ENCODE assay signal across 12 cellular contexts in the genomic region with DNA sequence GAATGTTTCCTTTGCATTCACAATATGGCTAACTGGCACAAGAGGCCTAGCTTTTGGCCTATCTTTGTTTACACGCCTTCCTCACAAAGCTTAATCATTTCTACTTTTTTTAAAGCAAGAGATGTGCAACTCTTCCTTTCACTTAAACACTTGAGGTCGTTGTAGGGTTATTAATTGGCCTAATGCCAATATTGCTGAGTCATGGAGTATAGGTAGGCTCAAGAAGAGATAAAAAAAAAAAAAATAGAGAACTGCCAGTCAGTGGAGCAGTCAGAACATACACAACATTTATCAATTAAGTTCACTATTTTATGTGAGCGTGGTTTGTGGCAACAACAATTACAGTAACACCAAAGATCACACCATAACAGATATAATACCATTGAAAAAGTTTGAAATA. TPM values are rescaled to one million over a fixed set of nuclear protein-coding genes. Genes with fewer than 3 reads are reported as not detected.
DNase-seq lines count a peak whose midpoint lies in the region; ATAC-seq and FAIRE-seq lines count a peak whose summit lies in the region.
"Had no signal": no experiment of that assay in that cellular context is flagged by ENCODE, and none has a peak within 500 bp of the region (broad histone marks: within the 10 kb centered on the region; RNA-seq: fewer than 3 reads in every experiment).

No MANE protein-coding gene starts in this region.

- no peak overlapping the region for H3K27ac ChIP-seq in small intestine (ENCODE audit: low read depth in 1 of 2, low read length in 1 of 2)
- H3K27ac ChIP-seq: SJCRH30 had no signal

- H3K36me3 ChIP-seq in small intestine (ENCODE audit: control insufficient read depth in 2 of 2, insufficient read depth in 2 of 2, low read length in 2 of 2), result peaks cover 0 to 2% of the 10 kb centered on the region in 2 donors

- H3K27me3 ChIP-seq in small intestine (ENCODE audit: control insufficient read depth in 2 of 2, insufficient read depth in 2 of 2, low read length in 2 of 2), result no peaks in the 10 kb centered on the region
- H3K27me3 ChIP-seq: SJCRH30 had no signal

- peaks cover 39% of the 10 kb centered on the region for H3K4me1 Mint-ChIP-seq in activated CD8-positive, alpha-beta memory T cell treated with anti-CD3 and anti-CD28 coated beads, Interleukin-2, amount 10 ng/mL, durations not matched to agents 7 days and 5 days
- H3K4me1 Mint-ChIP-seq in effector memory CD8-positive, alpha-beta T cell (ENCODE audit: low read depth in 2 of 2), result peaks cover 26 to 52% of the 10 kb centered on the region in 2 donors

- no peak for ATAC-seq in activated CD8-positive, alpha-beta memory T cell treated with anti-CD3 and anti-CD28 coated beads, Interleukin-2, amount 10 ng/mL, durations not matched to agents 7 days and 5 days
- peak; percentile 76 for ATAC-seq in effector memory CD8-positive, alpha-beta T cell (replicated peaks)
- no peak for ATAC-seq in HG03280 (IDR thresholded peaks at IDR 0.05; ENCODE audit: unreplicated experiment)

- H3K9me3 ChIP-seq in small intestine (ENCODE audit: control insufficient read depth, low read depth), result no peaks in the 10 kb centered on the region
- H3K9me3 ChIP-seq: SJCRH30 had no signal

- 13 to 44% (median 39%) methylated on average over 3 of the region's 3 CpGs for WGBS in small intestine, 3 donors

- H3K9me3 Mint-ChIP-seq in activated CD8-positive, alpha-beta memory T cell treated with anti-CD3 and anti-CD28 coated beads, Interleukin-2, amount 10 ng/mL, durations not matched to agents 7 days and 5 days (ENCODE audit: low read depth), result no peaks in the 10 kb centered on the region
- H3K9me3 Mint-ChIP-seq in effector memory CD8-positive, alpha-beta T cell, result no peaks in the 10 kb centered on the region

- H3K36me3 Mint-ChIP-seq in activated CD8-positive, alpha-beta memory T cell treated with anti-CD3 and anti-CD28 coated beads, Interleukin-2, amount 10 ng/mL, durations not matched to agents 7 days and 5 days, result peaks cover 38% of the 10 kb centered on the region
- H3K36me3 Mint-ChIP-seq in effector memory CD8-positive, alpha-beta T cell (ENCODE audit: insufficient read depth), result peaks cover 37% of the 10 kb centered on the region

- H3K27ac Mint-ChIP-seq in activated CD8-positive, alpha-beta memory T cell treated with anti-CD3 and anti-CD28 coated beads, Interleukin-2, amount 10 ng/mL, durations not matched to agents 7 days and 5 days, result peak overlapping the region; percentile 13
- peak overlapping the region; percentile 45 to 94 for H3K27ac Mint-ChIP-seq in effector memory CD8-positive, alpha-beta T cell

- DNase-seq in activated CD8-positive, alpha-beta memory T cell treated with anti-CD3 and anti-CD28 coated beads, Interleukin-2, amount 10 ng/mL, durations not matched to agents 7 days and 5 days, result no peak
- no peak for DNase-seq in activated CD8-positive, alpha-beta memory T cell treated with anti-CD3 and anti-CD28 coated beads for 24 hours
- DNase-seq in RCC 7860 (ENCODE audit: low spot score) (peak; percentile 42), small intestine (peak; percentile 90), Kasumi-1 (lab: John Stamatoyannopoulos, UW) (no peak), islet precursor cell (no peak)
- DNase-seq in effector memory CD8-positive, alpha-beta T cell, result no peak
- DNase-seq: NCI-H1436 treated with DMSO at 0.1 percent for 48 hours, occipital lobe had no signal

- no peak overlapping the region for H3K4me3 ChIP-seq in small intestine (ENCODE audit: low read depth in 1 of 2, low read length in 2 of 2)
- H3K4me3 ChIP-seq: SJCRH30 had no signal

- H3K4me1 ChIP-seq in small intestine (ENCODE audit: control insufficient read depth in 2 of 2, insufficient read depth in 1 of 2, low read depth in 1 of 2, low read length in 1 of 2), result peaks cover 7 to 8% of the 10 kb centered on the region in 2 donors

- no peak overlapping the region for H3K4me3 Mint-ChIP-seq in activated CD8-positive, alpha-beta memory T cell treated with anti-CD3 and anti-CD28 coated beads, Interleukin-2, amount 10 ng/mL, durations not matched to agents 7 days and 5 days
- H3K4me3 Mint-ChIP-seq in effector memory CD8-positive, alpha-beta T cell, result peak overlapping the region in 1 of 2 donors; percentile 20

- H3K27me3 Mint-ChIP-seq in activated CD8-positive, alpha-beta memory T cell treated with anti-CD3 and anti-CD28 coated beads, Interleukin-2, amount 10 ng/mL, durations not matched to agents 7 days and 5 days, result no peaks in the 10 kb centered on the region
- H3K27me3 Mint-ChIP-seq in effector memory CD8-positive, alpha-beta T cell, result no peaks in the 10 kb centered on the region

- peak; percentile 26 for FAIRE-seq in RCC 7860 (lab: Jason Lieb, UNC)
- no peak for FAIRE-seq in small intestine (lab: Jason Lieb, UNC)
- FAIRE-seq: GM18507 had no signal

- CTCF ChIA-PET in activated CD8-positive, alpha-beta memory T cell treated with anti-CD3 and anti-CD28 coated beads, Interleukin-2, amount 10 ng/mL, durations not matched to agents 7 days and 5 days (lab: Charles Lee), result interaction anchor here (0.7 to 0.8 kb wide), 2 partner anchors 42 to 58 kb away, joined by 3 read pairs; no protein-coding TSS in a partner anchor

RNA-seq across cellular contexts. Expression of a gene that starts 5.9 kb away (rescaled TPM):
- 10 to 100 TPM; 40.4 to 42.8 TPM for total RNA-seq in activated CD8-positive, alpha-beta memory T cell treated with anti-CD3 and anti-CD28 coated beads, Interleukin-2, amount 10 ng/mL, durations not matched to agents 7 days and 5 days
- polyA plus RNA-seq in small intestine, result 10 to 100 TPM in 1 of 3 donors, 1 to 10 TPM in 2; 6.5 to 11.9 (median 7.2) TPM

RNA-seq across cellular contexts. Expression of a gene that starts 6.2 kb away (rescaled TPM):
- total RNA-seq in activated CD8-positive, alpha-beta memory T cell treated with anti-CD3 and anti-CD28 coated beads, Interleukin-2, amount 10 ng/mL, durations not matched to agents 7 days and 5 days, result 10 to 100 TPM in 1 of 2 experiments, 1 to 10 TPM in 1; 8.7 to 12.2 TPM
- 10 to 100 TPM; 27.5 to 40.6 (median 30.8) TPM for polyA plus RNA-seq in small intestine

Comparison
In these comparisons a context has a peak if more than half of its experiments do, and no peak if none do; other contexts are left out.
1. DNase-seq: peak in RCC 7860 (single experiment) and small intestine (single experiment); none in activated CD8-positive, alpha-beta memory T cell treated with anti-CD3 and anti-CD28 coated beads, Interleukin-2, amount 10 ng/mL, durations not matched to agents 7 days and 5 days (single experiment), activated CD8-positive, alpha-beta memory T cell treated with anti-CD3 and anti-CD28 coated beads for 24 hours (single experiment), effector memory CD8-positive, alpha-beta T cell (0 of 3), Kasumi-1 (0 of 2) and islet precursor cell (single experiment).